In the genomic region with DNA sequence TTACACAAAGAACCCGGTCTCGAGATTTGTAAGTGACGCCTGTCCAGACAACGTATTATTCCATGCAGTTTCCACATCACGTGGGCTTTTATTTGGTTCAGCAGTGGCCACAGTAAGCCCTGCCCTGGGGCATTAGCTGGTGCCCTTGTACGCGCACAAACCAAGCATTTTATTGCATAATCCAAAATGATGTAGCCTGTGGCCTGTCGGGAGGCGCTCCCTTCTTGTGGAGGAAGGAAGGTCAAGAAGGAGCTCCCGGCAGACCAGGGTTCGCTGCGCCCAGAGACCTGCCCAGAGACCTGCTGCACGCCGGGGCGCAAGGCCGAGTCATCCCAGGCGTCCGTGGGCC, we compare ENCODE assay signal across 14 cellular contexts.
A peak's percentile ranks its signal among the peaks of the same experiment; 100 is the strongest.
DNase-seq lines count a peak whose midpoint lies in the region; ATAC-seq and TF ChIP-seq lines count a peak whose summit lies in the region.
"Had no signal": no experiment of that assay in that cellular context is flagged by ENCODE, and none has a peak within 500 bp of the region (broad histone marks: within the 10 kb centered on the region; RNA-seq: fewer than 3 reads in every experiment).

No MANE protein-coding gene starts in this region.

- no peak overlapping the region for H3K27ac ChIP-seq in HUES64 (ENCODE audit: low read depth, low read length)
- H3K27ac ChIP-seq in iPS-20b (ENCODE audit: low read length) = no peak overlapping the region
- H3K27ac ChIP-seq: BLaER1 treated with 17β-estradiol and CSF1 and Interleukin-3, amounts not matched to agents 10 nM and 100 nM had no signal

- in situ Hi-C loops in GM13976 (cut with MboI; ENCODE audit: low sequenced_read_pairs, unreplicated experiment) = no loop called here

- no peaks in the 10 kb centered on the region for H3K9me3 ChIP-seq in HUES64 (ENCODE audit: insufficient read depth, low read depth, low read length)
- no peaks in the 10 kb centered on the region for H3K9me3 ChIP-seq in iPS-20b (ENCODE audit: insufficient read depth, low read depth, low read length)

- 65% methylated on average over 18 of the region's 18 CpGs for WGBS in HUES64

- no peaks in the 10 kb centered on the region for H3K9me3 Mint-ChIP-seq in activated B cell treated with CpG ODN at 0.5 μM for 24 hours

- TF ChIP-seq CTCF in activated B cell treated with CpG ODN at 0.5 μM for 24 hours (IDR thresholded peaks at IDR 0.05) (no peak), GM13976 (IDR thresholded peaks at IDR 0.05; ENCODE audit: borderline replicate concordance, control extremely low read depth, extremely low read depth, insufficient read depth, missing control alignments) (no peak)

- H3K4me3 Mint-ChIP-seq in activated B cell treated with CpG ODN at 0.5 μM for 24 hours = peak overlapping the region; percentile 79

- H3K4me3 ChIP-seq in HUES64 (ENCODE audit: low read length) = peak overlapping the region; percentile 67
- H3K4me3 ChIP-seq in iPS-20b (ENCODE audit: low read length) = peak overlapping the region; percentile 65; the same call in 1 of the 2 replicates
- H3K4me3 ChIP-seq: K562 had no signal

- DNase-seq in activated B cell treated with CpG ODN at 0.5 μM for 24 hours (no peak), sciatic nerve (ENCODE audit: low spot score) (no peak), NCI-H187 (lab: John Stamatoyannopoulos, UW) (no peak), GM13976 (ENCODE audit: low spot score) (no peak)
- DNase-seq in stimulated activated CD4-positive, alpha-beta T cell treated with anti-CD3 and anti-CD28 coated beads, Interleukin-12 subunit alpha, Interleukin-12 subunit beta, amount 100 ng/mL, for 4 hours = no peak
- DNase-seq: activated CD4-positive, alpha-beta T cell treated with anti-CD3 and anti-CD28 coated beads, Interleukin-2, amount 50 U/mL, for 4 hours; anterior cingulate cortex; NCI-H1105 treated with DMSO at 0.1 percent for 48 hours; NCI-H2171 treated with DMSO at 0.1 percent for 48 hours; SIG-M5 had no signal

- ATAC-seq in activated B cell treated with CpG ODN at 0.5 μM for 24 hours (ENCODE audit: low read depth) (no peak), sciatic nerve (peak; percentile 53)
- ATAC-seq: K562 had no signal

- POLR2A ChIA-PET in activated B cell treated with CpG ODN at 0.5 μM for 24 hours (lab: Charles Lee) = no interaction called here

- H3K4me1 ChIP-seq in HUES64 (ENCODE audit: insufficient read depth, low read length) (no peaks in the 10 kb centered on the region), iPS-20b (ENCODE audit: insufficient read depth, low read length) (no peaks in the 10 kb centered on the region)

- CTCF ChIA-PET in activated B cell treated with CpG ODN at 0.5 μM for 24 hours (lab: Charles Lee) = interaction anchor here (0.8 kb wide), 1 partner anchor 46 kb away, joined by 3 read pairs; no protein-coding TSS in a partner anchor

- H3K36me3 Mint-ChIP-seq in activated B cell treated with CpG ODN at 0.5 μM for 24 hours (ENCODE audit: low read depth) = no peaks in the 10 kb centered on the region

- no peaks in the 10 kb centered on the region for H3K36me3 ChIP-seq in HUES64 (ENCODE audit: insufficient read depth, low read length)
- H3K36me3 ChIP-seq in iPS-20b (ENCODE audit: insufficient read depth, low read depth, low read length) = no peaks in the 10 kb centered on the region
- H3K36me3 ChIP-seq: BLaER1 treated with 17β-estradiol and CSF1 and Interleukin-3, amounts not matched to agents 10 nM and 100 nM had no signal

- peaks cover 16% of the 10 kb centered on the region for H3K27me3 Mint-ChIP-seq in activated B cell treated with CpG ODN at 0.5 μM for 24 hours

- H3K27me3 ChIP-seq in HUES64 (ENCODE audit: insufficient read depth, low read length) (peaks cover 30% of the 10 kb centered on the region), iPS-20b (ENCODE audit: insufficient read depth, low read length) (peaks cover 43% of the 10 kb centered on the region)

- no peak overlapping the region for H3K27ac Mint-ChIP-seq in activated B cell treated with CpG ODN at 0.5 μM for 24 hours

- intact Hi-C loops in activated B cell treated with CpG ODN at 0.5 μM for 24 hours (cut with micrococcal nuclease) = loop anchor here (5.0 kb wide), 2 partner anchors 35 to 120 kb away; no protein-coding TSS in a partner anchor
- intact Hi-C loops in sciatic nerve (cut with DNase I) = no loop called here

- peaks cover 29% of the 10 kb centered on the region for H3K4me1 Mint-ChIP-seq in activated B cell treated with CpG ODN at 0.5 μM for 24 hours

- peak overlapping the region; percentile 65 for H3K9ac ChIP-seq in HUES64 (ENCODE audit: low read depth, low read length)
- H3K9ac ChIP-seq in iPS-20b (ENCODE audit: low read depth, low read length) = peak overlapping the region; percentile 58; the same call in 1 of the 2 replicates
- H3K9ac ChIP-seq: BLaER1 treated with 17β-estradiol and CSF1 and Interleukin-3, amounts not matched to agents 10 nM and 100 nM had no signal
